In genomic region chr3:126728680-126729079, GRCh38 we compare ENCODE assay signal across 7 cellular contexts.
"Had no signal": no experiment of that assay in that cellular context is flagged by ENCODE, and none has a peak within 500 bp of the region (broad histone marks: within the 10 kb centered on the region; RNA-seq: fewer than 3 reads in every experiment).

No MANE protein-coding gene starts in this region.

- H2AFZ ChIP-seq: GM23338 had no signal

- H3K4me1 Mint-ChIP-seq: GM23338, H9 had no signal

- H3K4me2 ChIP-seq: GM23338 had no signal

- H3K4me3 Mint-ChIP-seq: GM23338, H9 had no signal

- H3K4me3 ChIP-seq: GM23338 had no signal

- H3K27ac Mint-ChIP-seq: GM23338, H9 had no signal

- DNase-seq: H9, HCEC 1CT, KBM-7 had no signal

- FAIRE-seq: H1, H54, HTR-8/SVneo had no signal

- ATAC-seq: GM23338 had no signal
